ENCODE assay signal across 8 cellular contexts in genomic region chr7:55534262-55534915, GRCh38. TPM values are rescaled to one million over a fixed set of nuclear protein-coding genes. Genes with fewer than 3 reads are reported as not detected.
DNase-seq lines count a peak whose midpoint lies in the region; ATAC-seq and TF ChIP-seq lines count a peak whose summit lies in the region.

No MANE protein-coding gene starts in this region.

- no peak overlapping the region for H3K4me3 ChIP-seq in AG10803 (ENCODE audit: low read length)
- no peak overlapping the region for H3K4me3 ChIP-seq in ascending aorta
- H3K4me3 ChIP-seq in prostate gland = no peak overlapping the region

- intact Hi-C loops in ascending aorta (cut with DNase I) (no loop called here), prostate gland (cut with DNase I) (no loop called here)

- H3K36me3 ChIP-seq in ascending aorta (no peaks in the 10 kb centered on the region), prostate gland (no peaks in the 10 kb centered on the region)

- H3K27ac ChIP-seq in ascending aorta (peak overlapping the region; percentile 33 to 34), prostate gland (no peak overlapping the region)

- H3K27me3 Mint-ChIP-seq in stimulated activated naive CD8-positive, alpha-beta T cell treated with anti-CD3 and anti-CD28 coated beads, Interleukin-15, amount 100 ng/mL, for 72 hours = no peaks in the 10 kb centered on the region

- H3K27ac Mint-ChIP-seq in stimulated activated naive CD8-positive, alpha-beta T cell treated with anti-CD3 and anti-CD28 coated beads, Interleukin-15, amount 100 ng/mL, for 72 hours = peak overlapping the region; percentile 93 to 97

- ATAC-seq in GM19328 (IDR thresholded peaks at IDR 0.05; ENCODE audit: unreplicated experiment) (peak; percentile 66), HG03378 (IDR thresholded peaks at IDR 0.05; ENCODE audit: unreplicated experiment) (peak; percentile 69)
- peak; percentile 79 for ATAC-seq in stimulated activated naive CD8-positive, alpha-beta T cell treated with anti-CD3 and anti-CD28 coated beads, Interleukin-15, amount 100 ng/mL, for 72 hours

- H3K9me3 ChIP-seq in ascending aorta (no peaks in the 10 kb centered on the region), prostate gland (no peaks in the 10 kb centered on the region)

- 74% methylated on average over 8 of the region's 8 CpGs for WGBS in prostate gland

- no peaks in the 10 kb centered on the region for H3K27me3 ChIP-seq in ascending aorta
- no peaks in the 10 kb centered on the region for H3K27me3 ChIP-seq in prostate gland (replicated peaks; ENCODE audit: insufficient read depth)

- peak overlapping the region; percentile 77 to 81 for H3K4me3 Mint-ChIP-seq in stimulated activated naive CD8-positive, alpha-beta T cell treated with anti-CD3 and anti-CD28 coated beads, Interleukin-15, amount 100 ng/mL, for 72 hours

- H3K9me3 Mint-ChIP-seq in stimulated activated naive CD8-positive, alpha-beta T cell treated with anti-CD3 and anti-CD28 coated beads, Interleukin-15, amount 100 ng/mL, for 72 hours = no peaks in the 10 kb centered on the region

- no peak for TF ChIP-seq POLR2A in prostate gland (IDR thresholded peaks at IDR 0.05)

- peak; percentile 67 for DNase-seq in AG10803 (ENCODE audit: low read depth)
- DNase-seq in T follicular helper cell (ENCODE audit: low read depth) = peak; percentile 22
- peak; percentile 42 to 73 for DNase-seq in ascending aorta (ENCODE audit: low spot score in 2 of 2)
- DNase-seq in midbrain (lab: John Stamatoyannopoulos, UW) = peak; percentile 68
- peak; percentile 84 to 91 for DNase-seq in stimulated activated naive CD8-positive, alpha-beta T cell treated with anti-CD3 and anti-CD28 coated beads, Interleukin-15, amount 100 ng/mL, for 72 hours
- DNase-seq in prostate gland (ENCODE audit: low spot score) = no peak

- TF ChIP-seq CTCF in AG10803 (conservative IDR thresholded peaks at IDR 0.05; ENCODE audit: low read length) (no peak), ascending aorta (IDR thresholded peaks at IDR 0.05) (no peak), prostate gland (IDR thresholded peaks at IDR 0.05) (no peak)

- peaks cover 96% of the 10 kb centered on the region for H3K4me1 Mint-ChIP-seq in stimulated activated naive CD8-positive, alpha-beta T cell treated with anti-CD3 and anti-CD28 coated beads, Interleukin-15, amount 100 ng/mL, for 72 hours

- H3K4me1 ChIP-seq in ascending aorta (peaks cover 4 to 16% of the 10 kb centered on the region in 2 donors), prostate gland (replicated peaks) (no peaks in the 10 kb centered on the region)

RNA-seq across cellular contexts. Expression of gene VOPP1, which starts 37.9 kb away (rescaled TPM):
- total RNA-seq in ascending aorta (78.8 TPM), prostate gland (10 to 100 TPM; 29.4 to 46.6 TPM)

Comparison
In these comparisons a context has a peak if more than half of its experiments do, and no peak if none do; other contexts are left out.
1. H3K27ac ChIP-seq: peak in ascending aorta (2 of 2); none in prostate gland (0 of 2).
2. Peak in every context shown above with its lines, with median percentiles within 50 percentile points of each other: ATAC-seq.